19 cellular contexts compared by ENCODE assay signal in the genomic region with DNA sequence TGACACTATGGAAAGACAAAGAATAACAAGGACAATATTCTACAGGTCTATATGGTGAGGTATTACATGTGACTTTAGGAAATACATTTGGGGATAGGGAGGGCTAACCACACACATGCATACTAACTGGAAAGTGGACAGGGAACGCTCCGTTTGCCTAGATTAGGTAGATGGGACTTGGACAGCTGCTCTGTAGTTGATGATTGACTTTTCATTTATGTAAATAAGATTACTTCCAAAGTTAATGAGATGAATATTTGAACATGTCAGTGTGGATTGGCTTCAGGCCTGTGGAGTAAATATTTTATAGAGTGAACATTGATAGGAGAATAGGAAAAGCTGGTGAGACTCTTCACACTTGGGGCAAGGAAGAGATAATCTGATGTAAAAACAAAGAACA.
DNase-seq lines count a peak whose midpoint lies in the region; ATAC-seq and TF ChIP-seq lines count a peak whose summit lies in the region.
"Had no signal": no experiment of that assay in that cellular context is flagged by ENCODE, and none has a peak within 500 bp of the region (broad histone marks: within the 10 kb centered on the region; RNA-seq: fewer than 3 reads in every experiment).

No MANE protein-coding gene starts in this region.

- peaks cover 7% of the 10 kb centered on the region for H3K36me3 ChIP-seq in CD8-positive, alpha-beta T cell (ENCODE audit: insufficient read depth, low read length)
- no peaks in the 10 kb centered on the region for H3K36me3 ChIP-seq in osteoblast (ENCODE audit: insufficient read depth, low read length)
- H3K36me3 ChIP-seq: cardiac muscle cell had no signal

- no peak for TF ChIP-seq CTCF in CD8-positive, alpha-beta T cell (IDR thresholded peaks at IDR 0.05)
- TF ChIP-seq CTCF in HFFc6 (IDR thresholded peaks at IDR 0.05) (no peak), coronary artery (IDR thresholded peaks at IDR 0.05) (no peak), osteoblast (IDR thresholded peaks at IDR 0.05; ENCODE audit: extremely low read depth, low read depth, low read length) (no peak)

- no peak overlapping the region for H3K27ac ChIP-seq in CD8-positive, alpha-beta T cell (ENCODE audit: low read depth, low read length)
- H3K27ac ChIP-seq in coronary artery (peak overlapping the region; percentile 54 to 66), osteoblast (ENCODE audit: low read depth, low read length) (peak overlapping the region; percentile 19)
- H3K27ac ChIP-seq: cardiac muscle cell had no signal

- H3K4me3 Mint-ChIP-seq in CD8-positive, alpha-beta T cell, result peak overlapping the region; percentile 0
- no peak overlapping the region for H3K4me3 Mint-ChIP-seq in HFFc6
- H3K4me3 Mint-ChIP-seq: CD14-positive monocyte, WTC11 had no signal

- H3K4me1 ChIP-seq in CD8-positive, alpha-beta T cell (ENCODE audit: insufficient read depth, low read length), result peaks cover 82% of the 10 kb centered on the region
- peaks cover 28% of the 10 kb centered on the region for H3K4me1 ChIP-seq in osteoblast (ENCODE audit: insufficient read depth, low read length)

- H3K27ac Mint-ChIP-seq in CD8-positive, alpha-beta T cell, result peak overlapping the region; percentile 78
- peak overlapping the region; percentile 47; the same call in 1 of the 2 replicates for H3K27ac Mint-ChIP-seq in HFFc6
- H3K27ac Mint-ChIP-seq: CD14-positive monocyte, WTC11 had no signal

- peaks cover 87% of the 10 kb centered on the region for H3K4me1 Mint-ChIP-seq in CD8-positive, alpha-beta T cell (ENCODE audit: low read depth)
- peaks cover 37% of the 10 kb centered on the region for H3K4me1 Mint-ChIP-seq in HFFc6 (ENCODE audit: low read depth)
- H3K4me1 Mint-ChIP-seq: CD14-positive monocyte had no signal

- H2AFZ ChIP-seq in osteoblast (ENCODE audit: low read length), result no peak overlapping the region

- H3K36me3 Mint-ChIP-seq in CD8-positive, alpha-beta T cell, result peaks cover 76% of the 10 kb centered on the region
- peaks cover 19% of the 10 kb centered on the region for H3K36me3 Mint-ChIP-seq in HFFc6 (ENCODE audit: low read depth)

- POLR2A ChIA-PET in CD8-positive, alpha-beta T cell (lab: Charles Lee), result no interaction called here

- H3K4me2 ChIP-seq in osteoblast (ENCODE audit: insufficient read depth, low read length), result no peak overlapping the region

- no peak for ATAC-seq in CD8-positive, alpha-beta T cell
- ATAC-seq in GM21528 (IDR thresholded peaks at IDR 0.05; ENCODE audit: low FRiP score, unreplicated experiment) (no peak), HG02981 (IDR thresholded peaks at IDR 0.05; ENCODE audit: unreplicated experiment) (no peak), HG02642 (IDR thresholded peaks at IDR 0.05; ENCODE audit: poor library complexity, unreplicated experiment) (no peak)
- ATAC-seq: WTC11 had no signal

- peaks cover 11% of the 10 kb centered on the region for H4K20me1 ChIP-seq in osteoblast (ENCODE audit: insufficient read depth, low read length)

- H3K4me3 ChIP-seq in CD8-positive, alpha-beta T cell (ENCODE audit: low read depth, low read length), result no peak overlapping the region
- H3K4me3 ChIP-seq in coronary artery (no peak overlapping the region), osteoblast (ENCODE audit: insufficient read depth, low read length) (no peak overlapping the region)
- H3K4me3 ChIP-seq: cardiac muscle cell had no signal

- DNase-seq in CD8-positive, alpha-beta T cell, result no peak
- DNase-seq in HFFc6 (no peak), coronary artery (ENCODE audit: low spot score) (peak; percentile 16), osteoblast (ENCODE audit: insufficient read length, low spot score, missing footprints) (no peak), middle frontal gyrus (ENCODE audit: extremely low spot score, low spot score) (no peak)
- DNase-seq: foreskin melanocyte; GDM1; NCI-H1092 treated with DMSO at 0.1 percent for 48 hours; NCI-H345; OCI-M1; retina; stimulated activated CD4-positive, alpha-beta T cell treated with anti-CD3 and anti-CD28 coated beads, Interleukin-4, amount 100 ng/mL, for 4 hours; stimulated activated naive CD4-positive, alpha-beta T cell had no signal

- no peaks in the 10 kb centered on the region for H3K27me3 Mint-ChIP-seq in CD8-positive, alpha-beta T cell (ENCODE audit: low read depth)
- H3K27me3 Mint-ChIP-seq in HFFc6 (ENCODE audit: insufficient read depth), result no peaks in the 10 kb centered on the region

- no peaks in the 10 kb centered on the region for H3K27me3 ChIP-seq in CD8-positive, alpha-beta T cell (ENCODE audit: insufficient read depth, low read length)
- no peaks in the 10 kb centered on the region for H3K27me3 ChIP-seq in osteoblast (ENCODE audit: insufficient read depth, low read length)
- H3K27me3 ChIP-seq: cardiac muscle cell had no signal

- intact Hi-C loops in CD8-positive, alpha-beta T cell (cut with DNase I, micrococcal nuclease), result loop anchor here (10.0 kb wide), 2 partner anchors 302 to 312 kb away; no protein-coding TSS in a partner anchor

- no peaks in the 10 kb centered on the region for H3K9me3 ChIP-seq in CD8-positive, alpha-beta T cell (ENCODE audit: low read length)
- H3K9me3 ChIP-seq in osteoblast (ENCODE audit: low read depth, low read length), result peaks cover 3% of the 10 kb centered on the region

- peaks cover 30% of the 10 kb centered on the region for H3K79me2 ChIP-seq in osteoblast (ENCODE audit: insufficient read depth, low read length)

- peaks cover 10% of the 10 kb centered on the region for H3K9me3 Mint-ChIP-seq in CD8-positive, alpha-beta T cell
- peaks cover 9% of the 10 kb centered on the region for H3K9me3 Mint-ChIP-seq in HFFc6

- CTCF ChIA-PET in CD8-positive, alpha-beta T cell (lab: Charles Lee), result no interaction called here
